Comparison of ENCODE assay signal across 1 cellular context in genomic region chr2:203715744-203716143, GRCh38.
TF ChIP-seq lines count a peak whose summit lies in the region.

No MANE protein-coding gene starts in this region.

TF ChIP-seq in GM23338, 12 proteins besides CTCF, POLR2A, EP300 and RAD21:
- TF ChIP-seq ETS1 (IDR thresholded peaks at IDR 0.05) (no peak), POLR2AphosphoS5 (IDR thresholded peaks at IDR 0.05; ENCODE audit: low read depth) (no peak), CREB1 (CRISPR knock-in tag; IDR thresholded peaks at IDR 0.05; ENCODE audit: low read depth) (no peak), ZNF114 (CRISPR knock-in tag; IDR thresholded peaks at IDR 0.05) (no peak), STAT1 (IDR thresholded peaks at IDR 0.05; ENCODE audit: unreplicated experiment) (no peak), NANOG (IDR thresholded peaks at IDR 0.05; ENCODE audit: borderline replicate concordance) (no peak), JUNB (IDR thresholded peaks at IDR 0.05; ENCODE audit: unreplicated experiment) (no peak), EZH2 (IDR thresholded peaks at IDR 0.05; ENCODE audit: low read depth, unreplicated experiment) (no peak), REST (IDR thresholded peaks at IDR 0.05; ENCODE audit: unreplicated experiment) (no peak), ZNF331 (CRISPR knock-in tag; IDR thresholded peaks at IDR 0.05; ENCODE audit: low read depth) (no peak), EZH2phosphoT487 (IDR thresholded peaks at IDR 0.05; ENCODE audit: unreplicated experiment) (no peak), ZNF462 (CRISPR knock-in tag; IDR thresholded peaks at IDR 0.05) (no peak)
